In genomic region chrX:71763049-71763448, GRCh38 we compare ENCODE assay signal across 15 cellular contexts. TPM values are rescaled to one million over a fixed set of nuclear protein-coding genes. Genes with fewer than 3 reads are reported as not detected.
"Had no signal": no experiment of that assay in that cellular context is flagged by ENCODE, and none has a peak within 500 bp of the region (broad histone marks: within the 10 kb centered on the region; RNA-seq: fewer than 3 reads in every experiment).

CXorf49B (plus strand) TSS chrX:71763349; CDS start chrX:71763424, 75 bp downstream.

RNA-seq across cellular contexts. Expression of gene CXorf49B, which starts in this region (rescaled TPM):
- total RNA-seq: activated B cell treated with CpG ODN at 0.5 μM for 24 hours; activated CD4-positive, alpha-beta memory T cell treated with anti-CD3 and anti-CD28 coated beads for 36 hours; activated CD4-positive, alpha-beta memory T cell treated with anti-CD3 and anti-CD28 coated beads, Interleukin-2, amount 10 ng/mL, durations not matched to agents 7 days and 5 days; activated CD4-positive, alpha-beta T cell treated with anti-CD3 and anti-CD28 coated beads for 36 hours; activated CD4-positive, alpha-beta T cell treated with anti-CD3 and anti-CD28 coated beads, Interleukin-2, amount 10 ng/mL, durations not matched to agents 24 days and 14 days; activated CD4-positive, alpha-beta T cell treated with anti-CD3 and anti-CD28 coated beads, Interleukin-2, amount 10 ng/mL, durations not matched to agents 7 days and 5 days; activated CD8-positive, alpha-beta memory T cell treated with anti-CD3 and anti-CD28 coated beads for 36 hours; activated CD8-positive, alpha-beta memory T cell treated with anti-CD3 and anti-CD28 coated beads, Interleukin-2, amount 10 ng/mL, durations not matched to agents 7 days and 5 days; activated CD8-positive, alpha-beta T cell treated with anti-CD3 and anti-CD28 coated beads for 36 hours; activated CD8-positive, alpha-beta T cell treated with anti-CD3 and anti-CD28 coated beads, Interleukin-2, amount 10 ng/mL, durations not matched to agents 7 days and 5 days; T-cell; T-helper 1 cell treated with Interleukin-12 subunit alpha and Interleukin-12 subunit beta and Interleukin-4 antibody, amounts not matched to agents 30 ng/mL and 1 ng/mL, for 36 hours; T-helper 17 cell; T-helper 2 cell treated with Interferon-gamma antibody and Interleukin-4, amounts not matched to agents 100 ng/mL and 5 ng/mL, for 36 hours; WTC11 had no signal
